Comparison of ENCODE assay signal across 1 cellular context in the genomic region with DNA sequence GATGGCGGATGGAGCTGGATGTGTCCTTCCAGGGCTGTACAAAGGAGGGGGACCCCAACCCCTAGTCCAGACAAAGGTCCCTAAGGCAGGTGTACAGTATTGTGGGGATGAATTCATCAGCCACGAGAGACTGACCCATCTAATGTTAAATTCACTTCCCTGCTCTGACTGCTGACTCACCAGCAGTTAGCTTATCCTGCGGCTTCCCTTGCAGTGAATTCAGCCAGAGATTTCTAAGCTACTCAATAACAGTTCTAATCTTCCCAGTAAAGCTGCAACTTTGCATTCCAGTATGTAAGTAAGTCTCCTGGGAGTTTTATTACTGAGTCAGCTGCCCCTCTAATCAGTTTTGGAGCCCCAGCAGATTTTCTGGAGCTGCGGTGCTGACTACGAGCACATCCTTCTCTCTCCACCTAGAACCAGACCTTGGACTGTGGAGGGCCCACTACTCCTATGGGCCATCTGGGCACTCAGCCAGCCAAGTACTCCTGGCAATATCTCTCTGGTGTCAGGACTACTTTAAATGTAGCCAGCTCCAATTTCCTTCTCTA.
A peak's percentile ranks its signal among the peaks of the same experiment; 100 is the strongest.
TF ChIP-seq lines count a peak whose summit lies in the region.

No MANE protein-coding gene starts in this region.

TF ChIP-seq in HEK293, 187 proteins besides CTCF, POLR2A, EP300 and RAD21 (continued from another document and continues in another):
- no peak for TF ChIP-seq ZNF324 (tag by site-specific recombination; IDR thresholded peaks at IDR 0.05)
- no peak for TF ChIP-seq SETDB1 (IDR thresholded peaks at IDR 0.05; ENCODE audit: insufficient read length, low read length)
- TF ChIP-seq GLI4 (tag by site-specific recombination; IDR thresholded peaks at IDR 0.05) = no peak
- peak; percentile 98 for TF ChIP-seq ZBTB44 (tag by site-specific recombination; IDR thresholded peaks at IDR 0.05)
- no peak for TF ChIP-seq ZBTB26 (tag by site-specific recombination; optimal IDR thresholded peaks at IDR 0.05)
- TF ChIP-seq ZNF610 (tag by site-specific recombination; IDR thresholded peaks at IDR 0.05; ENCODE audit: borderline replicate concordance) = no peak
- peak; percentile 76 for TF ChIP-seq ZNF394 (tag by site-specific recombination; IDR thresholded peaks at IDR 0.05; ENCODE audit: borderline replicate concordance)
- no peak; the same call in 1 of the 2 replicates for TF ChIP-seq ZNF398 (tag by site-specific recombination; IDR thresholded peaks at IDR 0.05)
- no peak for TF ChIP-seq ZNF433 (tag by site-specific recombination; IDR thresholded peaks at IDR 0.05; ENCODE audit: low read depth)
- TF ChIP-seq PRDM1 (tag by site-specific recombination; IDR thresholded peaks at IDR 0.05) = peak; percentile 63
- TF ChIP-seq ZNF549 (tag by site-specific recombination; IDR thresholded peaks at IDR 0.05) = no peak
- TF ChIP-seq, protein P1, sequence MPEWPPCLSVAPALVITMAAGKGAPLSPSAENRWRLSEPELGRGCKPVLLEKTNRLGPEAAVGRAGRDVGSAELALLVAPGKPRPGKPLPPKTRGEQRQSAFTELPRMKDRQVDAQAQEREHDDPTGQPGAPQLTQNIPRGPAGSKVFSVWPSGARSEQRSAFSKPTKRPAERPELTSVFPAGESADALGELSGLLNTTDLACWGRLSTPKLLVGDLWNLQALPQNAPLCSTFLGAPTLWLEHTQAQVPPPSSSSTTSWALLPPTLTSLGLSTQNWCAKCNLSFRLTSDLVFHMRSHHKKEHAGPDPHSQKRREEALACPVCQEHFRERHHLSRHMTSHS (tag by site-specific recombination; IDR thresholded peaks at IDR 0.05) = no peak
- TF ChIP-seq TRIM28 (IDR thresholded peaks at IDR 0.05; ENCODE audit: borderline replicate concordance, low read length) = peak; percentile 95
- TF ChIP-seq ZSCAN23 (tag by site-specific recombination; IDR thresholded peaks at IDR 0.05) = no peak
- TF ChIP-seq ZNF660 (tag by site-specific recombination; IDR thresholded peaks at IDR 0.05) = peak; percentile 81
- no peak for TF ChIP-seq ZNF558 (tag by site-specific recombination; IDR thresholded peaks at IDR 0.05)
- no peak for TF ChIP-seq ZNF266 (tag by site-specific recombination; IDR thresholded peaks at IDR 0.05; ENCODE audit: low read depth)
- TF ChIP-seq ZNF626 (tag by site-specific recombination; IDR thresholded peaks at IDR 0.05) = no peak
- no peak for TF ChIP-seq ZNF621 (tag by site-specific recombination; IDR thresholded peaks at IDR 0.05)
- TF ChIP-seq, protein P2, sequence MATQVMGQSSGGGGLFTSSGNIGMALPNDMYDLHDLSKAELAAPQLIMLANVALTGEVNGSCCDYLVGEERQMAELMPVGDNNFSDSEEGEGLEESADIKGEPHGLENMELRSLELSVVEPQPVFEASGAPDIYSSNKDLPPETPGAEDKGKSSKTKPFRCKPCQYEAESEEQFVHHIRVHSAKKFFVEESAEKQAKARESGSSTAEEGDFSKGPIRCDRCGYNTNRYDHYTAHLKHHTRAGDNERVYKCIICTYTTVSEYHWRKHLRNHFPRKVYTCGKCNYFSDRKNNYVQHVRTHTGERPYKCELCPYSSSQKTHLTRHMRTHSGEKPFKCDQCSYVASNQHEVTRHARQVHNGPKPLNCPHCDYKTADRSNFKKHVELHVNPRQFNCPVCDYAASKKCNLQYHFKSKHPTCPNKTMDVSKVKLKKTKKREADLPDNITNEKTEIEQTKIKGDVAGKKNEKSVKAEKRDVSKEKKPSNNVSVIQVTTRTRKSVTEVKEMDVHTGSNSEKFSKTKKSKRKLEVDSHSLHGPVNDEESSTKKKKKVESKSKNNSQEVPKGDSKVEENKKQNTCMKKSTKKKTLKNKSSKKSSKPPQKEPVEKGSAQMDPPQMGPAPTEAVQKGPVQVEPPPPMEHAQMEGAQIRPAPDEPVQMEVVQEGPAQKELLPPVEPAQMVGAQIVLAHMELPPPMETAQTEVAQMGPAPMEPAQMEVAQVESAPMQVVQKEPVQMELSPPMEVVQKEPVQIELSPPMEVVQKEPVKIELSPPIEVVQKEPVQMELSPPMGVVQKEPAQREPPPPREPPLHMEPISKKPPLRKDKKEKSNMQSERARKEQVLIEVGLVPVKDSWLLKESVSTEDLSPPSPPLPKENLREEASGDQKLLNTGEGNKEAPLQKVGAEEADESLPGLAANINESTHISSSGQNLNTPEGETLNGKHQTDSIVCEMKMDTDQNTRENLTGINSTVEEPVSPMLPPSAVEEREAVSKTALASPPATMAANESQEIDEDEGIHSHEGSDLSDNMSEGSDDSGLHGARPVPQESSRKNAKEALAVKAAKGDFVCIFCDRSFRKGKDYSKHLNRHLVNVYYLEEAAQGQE (tag by site-specific recombination; IDR thresholded peaks at IDR 0.05) = 0 out of 2 replicates have a peak, but pooled peaks have one; percentile 15
- TF ChIP-seq ZXDB (tag by site-specific recombination; IDR thresholded peaks at IDR 0.05) = peak; percentile 57; the same call in 1 of the 2 replicates
- peak; percentile 99 for TF ChIP-seq ZNF692 (tag by site-specific recombination; IDR thresholded peaks at IDR 0.05)
- 0 out of 2 replicates have a peak, but pooled peaks have one; percentile 9 for TF ChIP-seq ZBTB48 (tag by site-specific recombination; IDR thresholded peaks at IDR 0.05)
- no peak for TF ChIP-seq ZNF10 (tag by site-specific recombination; IDR thresholded peaks at IDR 0.05)
- TF ChIP-seq SP7 (tag by site-specific recombination; IDR thresholded peaks at IDR 0.05) = peak; percentile 44; the same call in 1 of the 2 replicates
- TF ChIP-seq KLF1 (tag by site-specific recombination; IDR thresholded peaks at IDR 0.05) = no peak
- no peak for TF ChIP-seq PRDM4 (tag by site-specific recombination; IDR thresholded peaks at IDR 0.05)
- no peak for TF ChIP-seq ZBTB49 (tag by site-specific recombination; IDR thresholded peaks at IDR 0.05; ENCODE audit: low read depth)
- TF ChIP-seq, protein P3, sequence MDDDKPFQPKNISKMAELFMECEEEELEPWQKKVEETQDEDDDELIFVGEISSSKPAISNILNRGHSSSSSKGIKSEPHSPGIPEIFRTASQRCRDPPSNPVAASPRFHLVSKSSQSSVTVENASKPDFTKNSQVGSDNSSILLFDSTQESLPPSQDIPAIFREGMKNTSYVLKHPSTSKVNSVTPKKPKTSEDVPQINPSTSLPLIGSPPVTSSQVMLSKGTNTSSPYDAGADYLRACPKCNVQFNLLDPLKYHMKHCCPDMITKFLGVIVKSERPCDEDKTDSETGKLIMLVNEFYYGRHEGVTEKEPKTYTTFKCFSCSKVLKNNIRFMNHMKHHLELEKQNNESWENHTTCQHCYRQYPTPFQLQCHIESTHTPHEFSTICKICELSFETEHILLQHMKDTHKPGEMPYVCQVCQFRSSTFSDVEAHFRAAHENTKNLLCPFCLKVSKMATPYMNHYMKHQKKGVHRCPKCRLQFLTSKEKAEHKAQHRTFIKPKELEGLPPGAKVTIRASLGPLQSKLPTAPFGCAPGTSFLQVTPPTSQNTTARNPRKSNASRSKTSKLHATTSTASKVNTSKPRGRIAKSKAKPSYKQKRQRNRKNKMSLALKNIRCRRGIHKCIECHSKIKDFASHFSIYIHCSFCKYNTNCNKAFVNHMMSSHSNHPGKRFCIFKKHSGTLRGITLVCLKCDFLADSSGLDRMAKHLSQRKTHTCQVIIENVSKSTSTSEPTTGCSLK (tag by site-specific recombination; IDR thresholded peaks at IDR 0.05) = no peak
- TF ChIP-seq ZNF658 (tag by site-specific recombination; IDR thresholded peaks at IDR 0.05) = no peak
